22 cellular contexts compared by ENCODE assay signal in genomic region chr1:119159096-119159495, GRCh38. TPM values are rescaled to one million over a fixed set of nuclear protein-coding genes. Genes with fewer than 3 reads are reported as not detected.
DNase-seq lines count a peak whose midpoint lies in the region; ATAC-seq and TF ChIP-seq lines count a peak whose summit lies in the region.
"Had no signal": no experiment of that assay in that cellular context is flagged by ENCODE, and none has a peak within 500 bp of the region (broad histone marks: within the 10 kb centered on the region; RNA-seq: fewer than 3 reads in every experiment).

No MANE protein-coding gene starts in this region.

- H3K27ac Mint-ChIP-seq in neural crest cell (ENCODE audit: unreplicated experiment): peak overlapping the region; percentile 75
- H3K27ac Mint-ChIP-seq: B cell; GM23338; natural killer cell treated with Interleukin-12 subunit alpha and Interleukin-12 subunit beta and Interleukin-15 and Interleukin-18, amount 100 ng/mL, for 72 hours had no signal

- TF ChIP-seq CTCF in AG09319 (IDR thresholded peaks at IDR 0.05; ENCODE audit: low read depth, low read length): no peak
- TF ChIP-seq CTCF in neural crest cell (conservative IDR thresholded peaks at IDR 0.05): no peak

- ATAC-seq in HG03469 (IDR thresholded peaks at IDR 0.05; ENCODE audit: unreplicated experiment): no peak
- ATAC-seq in GM21723 (IDR thresholded peaks at IDR 0.05; ENCODE audit: unreplicated experiment): no peak
- ATAC-seq: activated naive CD4-positive, alpha-beta T cell treated with anti-CD3 and anti-CD28 coated beads, Interleukin-2, amount 50 U/mL, for 72 hours; gastroesophageal sphincter; GM23338; natural killer cell treated with Interleukin-12 subunit alpha and Interleukin-12 subunit beta and Interleukin-15 and Interleukin-18, amount 100 ng/mL, for 72 hours; stimulated activated naive CD8-positive, alpha-beta T cell treated with anti-CD3 and anti-CD28 coated beads, Interleukin-15, Interleukin-2, amounts not matched to agents 100 U/mL and 50 U/mL, for 24 hours had no signal

- H3K36me3 Mint-ChIP-seq in neural crest cell (ENCODE audit: low read depth): peaks cover 35% of the 10 kb centered on the region

- DNase-seq in AG09319 (ENCODE audit: extremely low read depth, low read depth) (peak; percentile 61), GM04503 (ENCODE audit: low read depth) (peak; percentile 91), dedifferentiated amniotic fluid mesenchymal stem cell (ENCODE audit: extremely low spot score) (peak; percentile 16), neural crest cell (ENCODE audit: low read depth, low spot score) (no peak), NCI-H2171 treated with DMSO at 0.1 percent for 48 hours (lab: John Stamatoyannopoulos, UW) (no peak)
- no peak for DNase-seq in stimulated activated CD4-positive, alpha-beta T cell treated with anti-CD3 and anti-CD28 coated beads, Interleukin-1b, Interleukin-23, amount 100 ng/mL, for 48 hours
- DNase-seq: Calu3; kidney glomerular epithelial cell; NCI-H146; NCI-H774; posterior cingulate gyrus; SHP77; stimulated activated CD4-positive, alpha-beta T cell treated with anti-CD3 and anti-CD28 coated beads, Interleukin-2, amount 100 ng/mL, for 48 hours; stimulated activated naive CD8-positive, alpha-beta T cell treated with anti-CD3 and anti-CD28 coated beads, Interleukin-15, Interleukin-2, amounts not matched to agents 100 U/mL and 50 U/mL, for 24 hours; tibial artery had no signal

- no peaks in the 10 kb centered on the region for H3K27me3 Mint-ChIP-seq in neural crest cell (ENCODE audit: low read depth)
- H3K27me3 Mint-ChIP-seq: B cell; natural killer cell treated with Interleukin-12 subunit alpha and Interleukin-12 subunit beta and Interleukin-15 and Interleukin-18, amount 100 ng/mL, for 72 hours had no signal

- no peaks in the 10 kb centered on the region for H3K4me1 Mint-ChIP-seq in neural crest cell
- H3K4me1 Mint-ChIP-seq: GM23338 had no signal

- H3K9me3 Mint-ChIP-seq in neural crest cell: peaks cover 4% of the 10 kb centered on the region
- H3K9me3 Mint-ChIP-seq: natural killer cell treated with Interleukin-12 subunit alpha and Interleukin-12 subunit beta and Interleukin-15 and Interleukin-18, amount 100 ng/mL, for 72 hours had no signal

- no peak overlapping the region for H3K4me3 Mint-ChIP-seq in neural crest cell
- H3K4me3 Mint-ChIP-seq: B cell; GM23338; natural killer cell treated with Interleukin-12 subunit alpha and Interleukin-12 subunit beta and Interleukin-15 and Interleukin-18, amount 100 ng/mL, for 72 hours had no signal

RNA-seq across cellular contexts. Expression of gene WARS2, which starts 18.6 kb away (rescaled TPM):
- total RNA-seq in neural crest cell: 12.3 and 13.6 TPM in 2 replicates

Comparison
In these comparisons a context has a peak if more than half of its experiments do, and no peak if none do; other contexts are left out.
1. DNase-seq: peak in AG09319 (single experiment), GM04503 (single experiment) and dedifferentiated amniotic fluid mesenchymal stem cell (single experiment); none in neural crest cell (single experiment), stimulated activated CD4-positive, alpha-beta T cell treated with anti-CD3 and anti-CD28 coated beads, Interleukin-1b, Interleukin-23, amount 100 ng/mL, for 48 hours (single experiment) and NCI-H2171 treated with DMSO at 0.1 percent for 48 hours (single experiment).